26 cellular contexts compared by ENCODE assay signal in the genomic region with DNA sequence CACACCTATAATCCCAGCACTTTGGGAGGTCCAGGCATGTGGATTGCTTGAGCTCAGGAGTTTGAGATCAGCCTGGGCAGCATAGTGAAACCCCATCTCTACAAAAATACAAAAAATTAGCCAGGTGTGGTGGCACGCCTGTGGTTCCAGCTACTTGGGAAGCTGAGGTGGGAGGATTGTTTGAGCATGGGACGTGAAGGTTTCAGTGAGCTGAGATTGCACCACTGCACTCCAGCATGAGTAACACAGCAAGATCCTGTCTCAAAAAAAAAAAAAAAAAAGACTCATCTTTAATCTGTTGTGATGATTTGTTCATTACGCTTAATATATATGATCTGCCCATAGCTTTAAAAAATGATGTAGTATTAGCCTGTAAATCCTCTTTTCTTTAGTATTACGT. TPM values are rescaled to one million over a fixed set of nuclear protein-coding genes. Genes with fewer than 3 reads are reported as not detected.
"Had no signal": no experiment of that assay in that cellular context is flagged by ENCODE, and none has a peak within 500 bp of the region (broad histone marks: within the 10 kb centered on the region; RNA-seq: fewer than 3 reads in every experiment).

No MANE protein-coding gene starts in this region.

- H3K9me3 ChIP-seq: SK-N-SH had no signal

- H3K9me2 ChIP-seq: SK-N-SH had no signal

- H3K4me2 ChIP-seq: SK-N-SH had no signal

- H3K9ac ChIP-seq: SK-N-SH had no signal

- ATAC-seq: HepG2, Panc1 had no signal

- H3K27ac ChIP-seq: RWPE1 had no signal

- DNase-seq: IMR-90, Karpas-422, KG1, MM.1S, MV-4-11, NCI-H1048, NCI-H1105, NCI-H1417, NCI-H1436 treated with DMSO at 0.1 percent for 48 hours, NCI-H1694, NCI-H187 treated with DMSO at 0.1 percent for 48 hours, NCI-H2029 treated with DMSO at 0.1 percent for 48 hours, NCI-H2171 treated with DMSO at 0.1 percent for 48 hours, NCI-H345, NCI-H446 treated with DMSO at 0.1 percent for 48 hours, NCI-H510A treated with DMSO at 0.1 percent for 48 hours, NCI-H526 treated with DMSO at 0.1 percent for 48 hours, NCI-H748 treated with DMSO at 0.1 percent for 48 hours, SHP77, SK-N-SH, SW 1271 had no signal

RNA-seq across cellular contexts. Expression of a gene that starts 44.0 kb away (rescaled TPM):
- total RNA-seq: HepG2, HT1080, IMR-90, SK-MEL-5 had no signal
- polyA plus RNA-seq: HepG2, IMR-90, SK-N-SH had no signal

RNA-seq across cellular contexts. Expression of a gene that starts 51.5 kb away (rescaled TPM):
- total RNA-seq: HepG2, HT1080, IMR-90, SK-MEL-5 had no signal
- polyA plus RNA-seq: HepG2, IMR-90, SK-N-SH had no signal

RNA-seq across cellular contexts. Expression of a gene that starts 52.3 kb away (rescaled TPM):
- total RNA-seq: HepG2, HT1080, IMR-90, SK-MEL-5 had no signal
- polyA plus RNA-seq: HepG2, IMR-90, SK-N-SH had no signal
